In genomic region chr20:1448081-1448627, GRCh38 we compare ENCODE assay signal across 17 cellular contexts. TPM values are rescaled to one million over a fixed set of nuclear protein-coding genes. Genes with fewer than 3 reads are reported as not detected.
A peak's percentile ranks its signal among the peaks of the same experiment; 100 is the strongest.
DNase-seq lines count a peak whose midpoint lies in the region; ATAC-seq and TF ChIP-seq lines count a peak whose summit lies in the region.
"Had no signal": no experiment of that assay in that cellular context is flagged by ENCODE, and none has a peak within 500 bp of the region (broad histone marks: within the 10 kb centered on the region; RNA-seq: fewer than 3 reads in every experiment).

No MANE protein-coding gene starts in this region.

- H3K4me1 ChIP-seq in right cardiac atrium (ENCODE audit: control insufficient read depth, insufficient read depth, low read length): no peaks in the 10 kb centered on the region

- peak overlapping the region; percentile 69 to 89 (median 83) for H3K27ac Mint-ChIP-seq in nephron
- H3K27ac Mint-ChIP-seq: B cell; CD4-positive, alpha-beta T cell; HFFc6 had no signal

- no peak for DNase-seq in Right ventricle myocardium superior
- DNase-seq in right cardiac atrium: no peak
- DNase-seq in left lobe of liver (ENCODE audit: low spot score): peak; percentile 58
- DNase-seq in NCI-H2196 (lab: John Stamatoyannopoulos, UW; ENCODE audit: unreplicated experiment): no peak
- DNase-seq in superior temporal gyrus (ENCODE audit: extremely low spot score): no peak
- DNase-seq in midbrain (lab: John Stamatoyannopoulos, UW): no peak
- DNase-seq: C1 segment of cervical spinal cord; Calu3; CD4-positive, alpha-beta T cell; DMS 273 treated with DMSO at 0.1 percent for 48 hours; HCEC 1CT; HFFc6 had no signal

- H3K4me3 ChIP-seq in right cardiac atrium (ENCODE audit: low read length): no peak overlapping the region

- 87% methylated on average over 4 of the region's 4 CpGs for WGBS in right cardiac atrium

- H3K4me1 Mint-ChIP-seq in nephron: peaks cover 40% of the 10 kb centered on the region
- H3K4me1 Mint-ChIP-seq: B cell had no signal

- ATAC-seq in Right ventricle myocardium superior (ENCODE audit: poor library complexity) (peak; percentile 10), right cardiac atrium (no peak), left lobe of liver (peak; percentile 62)

- H3K27ac ChIP-seq in right cardiac atrium (ENCODE audit: low read length): no peak overlapping the region
- H3K27ac ChIP-seq: HL-60 had no signal

- peaks cover 74% of the 10 kb centered on the region for H3K36me3 Mint-ChIP-seq in nephron (ENCODE audit: low read depth)

- intact Hi-C loops in Right ventricle myocardium superior (cut with DNase I) (no loop called here), right cardiac atrium (cut with DNase I) (no loop called here)

- peak overlapping the region in 1 of 3 experiments; percentile 45 for H3K4me3 Mint-ChIP-seq in nephron
- H3K4me3 Mint-ChIP-seq: B cell; CD4-positive, alpha-beta T cell; HFFc6 had no signal

- no peaks in the 10 kb centered on the region for H3K27me3 Mint-ChIP-seq in nephron (ENCODE audit: low read depth)
- H3K27me3 Mint-ChIP-seq: B cell; CD4-positive, alpha-beta T cell had no signal

- peaks cover 3% of the 10 kb centered on the region for H3K9me3 ChIP-seq in right cardiac atrium (ENCODE audit: control insufficient read depth, low read length)

- no peaks in the 10 kb centered on the region for H3K27me3 ChIP-seq in right cardiac atrium (ENCODE audit: control insufficient read depth, insufficient read depth)

- no peak for TF ChIP-seq CTCF in nephron (IDR thresholded peaks at IDR 0.05; ENCODE audit: unreplicated experiment in 3 of 3)

- H3K9me3 Mint-ChIP-seq in nephron: no peaks in the 10 kb centered on the region
- H3K9me3 Mint-ChIP-seq: CD4-positive, alpha-beta T cell had no signal

RNA-seq across cellular contexts. Expression of gene NSFL1C, which starts 18.5 kb away (rescaled TPM):
- 55.8 TPM for total RNA-seq in Right ventricle myocardium superior
- total RNA-seq in right cardiac atrium: 10 to 100 TPM; 44.1 to 65.6 (median 58.4) TPM
- 36.3 TPM for polyA plus RNA-seq in right cardiac atrium
- 43.5 TPM for total RNA-seq in left lobe of liver

RNA-seq across cellular contexts. Expression of gene SIRPB2, which starts 43.1 kb away (rescaled TPM):
- 3.1 TPM for total RNA-seq in Right ventricle myocardium superior
- 1 to 10 TPM; 2.6 to 5.4 (median 4.9) TPM for total RNA-seq in right cardiac atrium
- 1.8 TPM for polyA plus RNA-seq in right cardiac atrium
- 0.50 TPM for total RNA-seq in left lobe of liver
- total RNA-seq: B cell, Daoy, H4, HFFc6 had no signal

RNA-seq across cellular contexts. Expression of gene FKBP1A, which starts 55.3 kb away (rescaled TPM):
- total RNA-seq in Right ventricle myocardium superior (112 TPM), right cardiac atrium (100 to 1,000 TPM; 105 to 162 (median 140) TPM), left lobe of liver (61.5 TPM)
- 129 TPM for polyA plus RNA-seq in right cardiac atrium

Comparison
In these comparisons a context has a peak if more than half of its experiments do, and no peak if none do; other contexts are left out.
1. ATAC-seq: peak in Right ventricle myocardium superior (single experiment) and left lobe of liver (single experiment); none in right cardiac atrium (0 of 2).